25 cellular contexts compared by ENCODE assay signal in the genomic region with DNA sequence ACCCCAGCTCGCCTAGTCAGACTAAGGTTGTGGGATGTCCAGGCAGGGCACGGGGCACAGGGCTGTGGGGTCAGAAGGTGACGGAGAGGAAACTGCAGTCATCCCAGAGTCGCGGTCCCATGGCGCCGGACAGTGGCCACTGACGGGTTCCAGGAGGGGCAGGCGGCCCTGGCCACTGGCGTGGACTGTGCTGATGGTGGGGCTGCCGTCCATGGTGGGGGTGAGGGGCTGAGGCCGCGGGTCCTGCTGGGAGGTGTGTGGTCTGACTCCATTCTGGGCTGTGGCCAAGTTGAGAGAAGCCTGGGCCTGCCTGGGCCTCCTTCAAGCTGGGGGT.
"Had no signal": no experiment of that assay in that cellular context is flagged by ENCODE, and none has a peak within 500 bp of the region (broad histone marks: within the 10 kb centered on the region; RNA-seq: fewer than 3 reads in every experiment).

No MANE protein-coding gene starts in this region.

- DNase-seq: dorsolateral prefrontal cortex; effector CD4-positive, alpha-beta T cell; foreskin keratinocyte; glutamatergic neuron; heart right ventricle; hippocampal formation; left cardiac atrium; mesendoderm; midbrain; naive thymus-derived CD4-positive, alpha-beta T cell; spleen; stimulated activated CD8-positive, alpha-beta memory T cell treated with anti-CD3 and anti-CD28 coated beads, Interleukin-4, amount 100 ng/mL, for 48 hours; stimulated activated naive CD8-positive, alpha-beta T cell treated with anti-CD3 and anti-CD28 coated beads, Interleukin-15, Interleukin-2, amounts not matched to agents 100 U/mL and 50 U/mL, for 24 hours; substantia nigra; testis; tibial artery had no signal

- H3K4me3 Mint-ChIP-seq: naive thymus-derived CD4-positive, alpha-beta T cell; nephron; neural progenitor cell; type B pancreatic cell had no signal

- H2AFZ ChIP-seq: neural progenitor cell, parathyroid adenoma had no signal

- H3K9ac ChIP-seq: neural progenitor cell, parathyroid adenoma had no signal

- H3K27me3 ChIP-seq: dorsolateral prefrontal cortex, foreskin keratinocyte, heart right ventricle, left lung, neural progenitor cell, right atrium auricular region, spleen, testis, tibial artery had no signal

- H3K9me3 ChIP-seq: heart right ventricle, left lung, right atrium auricular region, spleen, testis, tibial artery had no signal

- H3K27me3 Mint-ChIP-seq: naive thymus-derived CD4-positive, alpha-beta T cell; progenitor cell of endocrine pancreas; type B pancreatic cell had no signal

- H3K27ac ChIP-seq: dorsolateral prefrontal cortex, foreskin keratinocyte, heart right ventricle, left lung, neural progenitor cell, parathyroid adenoma, right atrium auricular region, testis, tibial artery had no signal

- ATAC-seq: foreskin keratinocyte; left cardiac atrium; left lung; naive thymus-derived CD4-positive, alpha-beta T cell; sciatic nerve; stimulated activated naive CD8-positive, alpha-beta T cell treated with anti-CD3 and anti-CD28 coated beads, Interleukin-15, Interleukin-2, amounts not matched to agents 100 U/mL and 50 U/mL, for 24 hours had no signal

- H3K4me2 ChIP-seq: neural progenitor cell had no signal

- H3K9me3 Mint-ChIP-seq: naive thymus-derived CD4-positive, alpha-beta T cell; nephron; neural progenitor cell; type B pancreatic cell had no signal

- H3K27ac Mint-ChIP-seq: nephron, neural progenitor cell, progenitor cell of endocrine pancreas, type B pancreatic cell had no signal

- H3K36me3 ChIP-seq: neural progenitor cell had no signal

- H3K4me3 ChIP-seq: dorsolateral prefrontal cortex, heart right ventricle, left lung, neural progenitor cell, right atrium auricular region, skin epidermis, spleen, testis, tibial artery had no signal

- H3K4me1 Mint-ChIP-seq: naive thymus-derived CD4-positive, alpha-beta T cell; nephron; neural progenitor cell had no signal

- H3K79me2 ChIP-seq: parathyroid adenoma had no signal

- H3K4me1 ChIP-seq: foreskin keratinocyte, heart right ventricle, left lung, neural progenitor cell, parathyroid adenoma, right atrium auricular region, spleen, testis, tibial artery had no signal
